8 cellular contexts compared by ENCODE assay signal in genomic region chr1:149936076-149936991, GRCh38. TPM values are rescaled to one million over a fixed set of nuclear protein-coding genes. Genes with fewer than 3 reads are reported as not detected.
DNase-seq lines count a peak whose midpoint lies in the region; ATAC-seq and TF ChIP-seq lines count a peak whose summit lies in the region.

Gene MTMR11 (minus strand): TSS chr1:149936879. CDS start chr1:149936647, 232 bp downstream.

- H2AFZ ChIP-seq in ACC112 (ENCODE audit: low read length, unreplicated experiment), result peak within 1 kb of the TSS; percentile 89

- H3K9me3 Mint-ChIP-seq in stimulated activated naive CD8-positive, alpha-beta T cell treated with anti-CD3 and anti-CD28 coated beads, Interleukin-15, amount 100 ng/mL, for 72 hours, result no peaks in the 10 kb centered on the region

- peak within 1 kb of the TSS in 1 of 2 donors; percentile 85 for H3K27ac Mint-ChIP-seq in stimulated activated naive CD8-positive, alpha-beta T cell treated with anti-CD3 and anti-CD28 coated beads, Interleukin-15, amount 100 ng/mL, for 72 hours

- peak within 1 kb of the TSS; percentile 55 to 65 for H3K4me3 Mint-ChIP-seq in stimulated activated naive CD8-positive, alpha-beta T cell treated with anti-CD3 and anti-CD28 coated beads, Interleukin-15, amount 100 ng/mL, for 72 hours

- H3K27me3 Mint-ChIP-seq in stimulated activated naive CD8-positive, alpha-beta T cell treated with anti-CD3 and anti-CD28 coated beads, Interleukin-15, amount 100 ng/mL, for 72 hours, result no peaks in the 10 kb centered on the region

- no peaks in the 10 kb centered on the region for H3K36me3 ChIP-seq in ACC112 (ENCODE audit: insufficient read depth, low read length)

- DNase-seq in HT-29 (ENCODE audit: low spot score), result peak; percentile 70
- DNase-seq in astrocyte of the hippocampus (ENCODE audit: low read depth, low spot score), result peak; percentile 62
- peak; percentile 63 for DNase-seq in iPS-NIHi11 (ENCODE audit: low spot score)
- DNase-seq in stimulated activated naive CD8-positive, alpha-beta T cell treated with anti-CD3 and anti-CD28 coated beads, Interleukin-15, amount 100 ng/mL, for 72 hours, result no peak
- DNase-seq in GM20000 (ENCODE audit: low spot score), result no peak

- peak within 1 kb of the TSS; percentile 86 for H3K4me3 ChIP-seq in ACC112 (ENCODE audit: low read depth, low read length)

- peaks cover 49% of the 10 kb centered on the region for H3K4me1 ChIP-seq in ACC112 (ENCODE audit: control insufficient read depth, insufficient read depth, low read length, unreplicated experiment)

- H3K4me1 Mint-ChIP-seq in stimulated activated naive CD8-positive, alpha-beta T cell treated with anti-CD3 and anti-CD28 coated beads, Interleukin-15, amount 100 ng/mL, for 72 hours, result peaks cover 41% of the 10 kb centered on the region

- peaks cover 11% of the 10 kb centered on the region for H3K79me2 ChIP-seq in ACC112 (ENCODE audit: control insufficient read depth, insufficient read depth, low read length, unreplicated experiment)

- no peaks in the 10 kb centered on the region for H3K27me3 ChIP-seq in ACC112 (ENCODE audit: insufficient read depth, low read length)

- ATAC-seq in stimulated activated naive CD8-positive, alpha-beta T cell treated with anti-CD3 and anti-CD28 coated beads, Interleukin-15, amount 100 ng/mL, for 72 hours, result no peak
- ATAC-seq in GM21381 (IDR thresholded peaks at IDR 0.05; ENCODE audit: unreplicated experiment) (no peak), HG02763 (IDR thresholded peaks at IDR 0.05; ENCODE audit: unreplicated experiment) (no peak)

- TF ChIP-seq CTCF in GM20000 (IDR thresholded peaks at IDR 0.05; ENCODE audit: extremely low read depth, missing control alignments), result no peak

- peak within 1 kb of the TSS; percentile 29; the same call in 1 of the 2 replicates for H3K27ac ChIP-seq in ACC112 (ENCODE audit: low read depth, low read length)

RNA-seq across cellular contexts. Expression of gene MTMR11, which starts in this region (rescaled TPM):
- total RNA-seq in HT-29 (2014; rRNA removed; shearing (Covaris generic)), result 4.8 and 6.8 TPM in 2 replicates

Comparison
In these comparisons a context has a peak if more than half of its experiments do, and no peak if none do; other contexts are left out.
1. DNase-seq: peak in HT-29 (single experiment), astrocyte of the hippocampus (single experiment) and iPS-NIHi11 (single experiment); none in stimulated activated naive CD8-positive, alpha-beta T cell treated with anti-CD3 and anti-CD28 coated beads, Interleukin-15, amount 100 ng/mL, for 72 hours (0 of 2) and GM20000 (single experiment).